1 cellular context compared by ENCODE assay signal in the genomic region with DNA sequence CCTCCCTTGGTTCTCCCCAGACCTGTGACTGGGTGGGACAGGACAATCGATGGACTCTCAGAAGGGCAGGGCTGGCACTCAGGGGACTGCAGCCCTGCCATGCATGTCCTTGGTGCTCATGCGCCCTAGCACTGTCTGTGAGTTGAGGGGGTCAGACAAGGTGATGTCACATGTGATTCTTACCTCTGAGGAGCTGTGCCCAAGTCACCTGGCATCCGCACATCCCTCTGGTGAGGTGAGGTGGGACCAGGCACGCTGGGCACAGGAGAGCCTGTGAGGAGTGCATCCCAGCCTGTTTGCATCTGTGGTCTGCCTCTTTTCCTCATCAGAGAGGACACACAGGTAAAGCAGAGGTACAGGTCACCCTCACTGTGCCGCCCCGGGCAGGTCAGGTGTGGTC.
TF ChIP-seq lines count a peak whose summit lies in the region.

No MANE protein-coding gene starts in this region.

TF ChIP-seq in GM12878, 131 proteins besides CTCF, POLR2A, EP300 and RAD21 (continued from another document):
- no peak for TF ChIP-seq TCF12 (IDR thresholded peaks at IDR 0.05; ENCODE audit: low read depth, low read length)
